1 cellular context compared by ENCODE assay signal in genomic region chr1:200275415-200275814, GRCh38.
TF ChIP-seq lines count a peak whose summit lies in the region.

No MANE protein-coding gene starts in this region.

TF ChIP-seq in HepG2, 621 proteins besides CTCF, POLR2A, EP300 and RAD21 (continued from another document):
- TF ChIP-seq THAP7 (CRISPR knock-in tag; IDR thresholded peaks at IDR 0.05) (no peak), PCBP1 (IDR thresholded peaks at IDR 0.05; ENCODE audit: borderline replicate concordance, low read depth, low read length) (no peak), GATA4 (IDR thresholded peaks at IDR 0.05; ENCODE audit: borderline replicate concordance, low read depth) (peak; percentile 58; the same call in 1 of the 2 replicates), ZBTB40 (IDR thresholded peaks at IDR 0.05) (no peak), ZBTB40 (CRISPR knock-in tag; IDR thresholded peaks at IDR 0.05) (no peak), ESRRA (CRISPR knock-in tag; IDR thresholded peaks at IDR 0.05; ENCODE audit: low read depth) (no peak), FOXA3 (CRISPR knock-in tag; IDR thresholded peaks at IDR 0.05) (peak; percentile 87), ZMYM4 (CRISPR knock-in tag; IDR thresholded peaks at IDR 0.05) (peak; percentile 36; the same call in 1 of the 2 replicates), PLRG1 (conservative IDR thresholded peaks at IDR 0.05) (no peak), RARA (CRISPR knock-in tag; IDR thresholded peaks at IDR 0.05) (peak; percentile 58), SP5 (CRISPR knock-in tag; IDR thresholded peaks at IDR 0.05; ENCODE audit: borderline replicate concordance, low read depth) (no peak), KDM6A (CRISPR knock-in tag; IDR thresholded peaks at IDR 0.05; ENCODE audit: low read depth) (peak; percentile 50; the same call in 1 of the 2 replicates), ZNF430 (CRISPR knock-in tag; IDR thresholded peaks at IDR 0.05) (no peak), NCOA2 (CRISPR knock-in tag; IDR thresholded peaks at IDR 0.05) (peak; percentile 84), TCF7 (IDR thresholded peaks at IDR 0.05; ENCODE audit: low read depth) (peak; percentile 65), ZUFSP (CRISPR knock-in tag; IDR thresholded peaks at IDR 0.05; ENCODE audit: borderline replicate concordance) (no peak), ARID2 (CRISPR knock-in tag; IDR thresholded peaks at IDR 0.05; ENCODE audit: borderline replicate concordance) (no peak), ZBTB1 (CRISPR knock-in tag; IDR thresholded peaks at IDR 0.05; ENCODE audit: borderline replicate concordance) (no peak), CERS6 (CRISPR knock-in tag; IDR thresholded peaks at IDR 0.05) (no peak), DBP (CRISPR knock-in tag; IDR thresholded peaks at IDR 0.05; ENCODE audit: not compliant biosample characterization) (no peak), IRF2 (CRISPR knock-in tag; IDR thresholded peaks at IDR 0.05) (0 out of 2 replicates have a peak, but pooled peaks have one; percentile 26), MYNN (CRISPR knock-in tag; IDR thresholded peaks at IDR 0.05; ENCODE audit: low read depth) (no peak), FOXA1 (IDR thresholded peaks at IDR 0.05) (no peak), FOXA1 (CRISPR knock-in tag; IDR thresholded peaks at IDR 0.05) (peak; percentile 73), ZNF740 (CRISPR knock-in tag; IDR thresholded peaks at IDR 0.05) (no peak), REPIN1 (CRISPR knock-in tag; IDR thresholded peaks at IDR 0.05; ENCODE audit: borderline replicate concordance, low read depth) (peak; percentile 55; the same call in 1 of the 2 replicates), TCF12 (IDR thresholded peaks at IDR 0.05) (no peak), TCF12 (CRISPR knock-in tag; IDR thresholded peaks at IDR 0.05) (no peak), DNMT3B (CRISPR knock-in tag; conservative IDR thresholded peaks at IDR 0.05) (no peak), CREM (IDR thresholded peaks at IDR 0.05) (peak; percentile 45; the same call in 1 of the 2 replicates), CREM (CRISPR knock-in tag; IDR thresholded peaks at IDR 0.05) (no peak), ZBTB7A (CRISPR knock-in tag; IDR thresholded peaks at IDR 0.05) (no peak), FOXK1 (CRISPR knock-in tag; IDR thresholded peaks at IDR 0.05; ENCODE audit: borderline replicate concordance, low read depth) (0 out of 2 replicates have a peak, but pooled peaks have one; percentile 39), ZFP91 (CRISPR knock-in tag; IDR thresholded peaks at IDR 0.05; ENCODE audit: borderline replicate concordance) (no peak), HDAC2 (CRISPR knock-in tag; IDR thresholded peaks at IDR 0.05) (peak; percentile 61; the same call in 1 of the 2 replicates), ZNF138 (CRISPR knock-in tag; IDR thresholded peaks at IDR 0.05; ENCODE audit: low read depth) (no peak), ZNF235 (CRISPR knock-in tag; IDR thresholded peaks at IDR 0.05; ENCODE audit: borderline replicate concordance) (no peak), KLF6 (CRISPR knock-in tag; IDR thresholded peaks at IDR 0.05) (0 out of 2 replicates have a peak, but pooled peaks have one; percentile 25), POLR2AphosphoS5 (IDR thresholded peaks at IDR 0.05; ENCODE audit: low read depth, low read length) (no peak), SALL1 (CRISPR knock-in tag; IDR thresholded peaks at IDR 0.05) (peak; percentile 84), ZNF644 (CRISPR knock-in tag; IDR thresholded peaks at IDR 0.05; ENCODE audit: low read depth) (peak; percentile 56; the same call in 1 of the 2 replicates), ZFYVE20 (CRISPR knock-in tag; IDR thresholded peaks at IDR 0.05; ENCODE audit: borderline replicate concordance, low read depth) (no peak), ZNF704 (CRISPR knock-in tag; IDR thresholded peaks at IDR 0.05; ENCODE audit: borderline replicate concordance) (no peak), GATAD2A (CRISPR knock-in tag; IDR thresholded peaks at IDR 0.05) (peak; percentile 89), RORA (CRISPR knock-in tag; IDR thresholded peaks at IDR 0.05) (no peak), ZNF296 (CRISPR knock-in tag; conservative IDR thresholded peaks at IDR 0.05) (no peak), AHR (CRISPR knock-in tag; IDR thresholded peaks at IDR 0.05) (no peak), MIXL1 (CRISPR knock-in tag; IDR thresholded peaks at IDR 0.05) (peak; percentile 55; the same call in 1 of the 2 replicates), SOX13 (IDR thresholded peaks at IDR 0.05) (no peak), SOX13 (CRISPR knock-in tag; conservative IDR thresholded peaks at IDR 0.05 in 1 of 2, IDR thresholded peaks at IDR 0.05 in 1 of 2) (peak in 1 of 2 experiments; percentile 79; a peak in 2 of 4 replicates), HMG20A (CRISPR knock-in tag; IDR thresholded peaks at IDR 0.05; ENCODE audit: borderline replicate concordance) (peak; percentile 67; the same call in 1 of the 2 replicates), ZZZ3 (CRISPR knock-in tag; IDR thresholded peaks at IDR 0.05; ENCODE audit: borderline replicate concordance) (no peak), TEF (CRISPR knock-in tag; IDR thresholded peaks at IDR 0.05) (no peak), SKI (IDR thresholded peaks at IDR 0.05; ENCODE audit: partially characterized antibody) (peak; percentile 16)
TF ChIP-seq in HepG2: peak in this region for 54.
